In genomic region chr10:46228076-46229071, GRCh38 we compare ENCODE assay signal across 8 cellular contexts. TPM values are rescaled to one million over a fixed set of nuclear protein-coding genes. Genes with fewer than 3 reads are reported as not detected.
DNase-seq lines count a peak whose midpoint lies in the region; ATAC-seq lines count a peak whose summit lies in the region.

No MANE protein-coding gene starts in this region.

- intact Hi-C loops in left colon (cut with DNase I, micrococcal nuclease): no loop called here

- ATAC-seq in GM21619 (IDR thresholded peaks at IDR 0.05; ENCODE audit: unreplicated experiment) (peak; percentile 87), left colon (peak; percentile 95)

- peak; percentile 64 for DNase-seq in D341Med (ENCODE audit: low spot score)
- DNase-seq in NCI-H1048 (lab: John Stamatoyannopoulos, UW): peak; percentile 10
- peak; percentile 46 to 58 for DNase-seq in activated CD4-positive, alpha-beta T cell treated with anti-CD3 and anti-CD28 coated beads for 24 hours (ENCODE audit: low read depth in 2 of 2)
- DNase-seq in cerebellum (ENCODE audit: low spot score): peak; percentile 24
- DNase-seq in left colon: peak; percentile 66 to 76
- peak; percentile 64 to 70 for DNase-seq in stimulated activated CD4-positive, alpha-beta T cell treated with anti-CD3 and anti-CD28 coated beads, Interleukin-2, amount 100 ng/mL, for 24 hours
- no peak for DNase-seq in NCI-H345 treated with DMSO at 0.1 percent for 48 hours (lab: John Stamatoyannopoulos, UW; ENCODE audit: unreplicated experiment)

RNA-seq across cellular contexts. Expression of gene ANTXRL, which starts 58.4 kb away (rescaled TPM):
- total RNA-seq in cerebellum: not detected
- not detected for total RNA-seq in left colon
